In the genomic region with DNA sequence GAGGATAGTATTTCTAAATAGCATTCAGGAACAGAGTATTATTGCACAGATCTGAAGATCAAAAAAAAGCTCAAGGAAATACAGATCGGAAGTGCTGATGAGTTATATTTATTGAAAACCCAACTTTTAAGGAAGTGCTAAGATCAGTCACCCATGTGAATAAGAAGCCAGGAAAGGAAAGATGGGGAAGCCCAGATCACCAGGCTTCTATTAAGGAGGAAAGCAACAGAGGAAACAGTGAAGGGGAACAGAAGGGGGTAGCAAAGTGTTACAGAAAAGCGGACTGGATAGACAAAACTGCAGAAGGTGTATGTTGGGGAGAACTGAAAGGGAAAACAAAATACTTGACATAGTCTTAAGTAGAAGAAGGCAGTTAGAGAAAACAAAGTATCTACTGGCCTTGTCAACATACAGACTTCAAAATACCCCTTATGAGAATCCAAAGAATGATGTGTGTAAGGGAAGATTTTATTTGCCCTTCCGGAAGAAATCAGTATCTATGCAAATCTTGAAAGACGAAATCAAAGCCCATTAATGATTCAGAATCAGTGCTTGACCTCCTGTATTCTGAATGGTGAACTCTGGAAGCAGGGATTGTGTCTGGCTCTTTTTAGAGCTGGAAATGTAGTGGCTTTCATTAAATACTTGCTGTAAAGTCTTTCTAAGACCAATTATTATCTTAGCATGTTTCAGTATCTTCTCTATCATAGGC, we compare ENCODE assay signal across 1 cellular context.
TF ChIP-seq lines count a peak whose summit lies in the region.

No MANE protein-coding gene starts in this region.

TF ChIP-seq in endothelial cell of umbilical vein, 7 proteins besides CTCF, POLR2A, EP300 and RAD21:
- TF ChIP-seq GATA2 (IDR thresholded peaks at IDR 0.05; ENCODE audit: insufficient read depth, insufficient read length, low read depth, low read length), result no peak
- no peak for TF ChIP-seq EZH2 (IDR thresholded peaks at IDR 0.05; ENCODE audit: borderline replicate concordance, low read depth, low read length, severe bottlenecking)
- TF ChIP-seq MYC (IDR thresholded peaks at IDR 0.05; ENCODE audit: low read depth, low read length), result no peak
- TF ChIP-seq FOS (IDR thresholded peaks at IDR 0.05; ENCODE audit: borderline replicate concordance, insufficient read depth, low read length), result no peak
- TF ChIP-seq, protein P1, sequence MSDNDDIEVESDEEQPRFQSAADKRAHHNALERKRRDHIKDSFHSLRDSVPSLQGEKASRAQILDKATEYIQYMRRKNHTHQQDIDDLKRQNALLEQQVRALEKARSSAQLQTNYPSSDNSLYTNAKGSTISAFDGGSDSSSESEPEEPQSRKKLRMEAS (IDR thresholded peaks at IDR 0.05; ENCODE audit: insufficient read depth, insufficient read length), result no peak
- TF ChIP-seq JUN (IDR thresholded peaks at IDR 0.05; ENCODE audit: borderline replicate concordance, insufficient read depth, insufficient read length, low read depth), result no peak
- TF ChIP-seq POLR2AphosphoS5 (IDR thresholded peaks at IDR 0.05; ENCODE audit: insufficient read depth, low read depth, low read length), result no peak
